ENCODE assay signal across 18 cellular contexts in genomic region chr2:132884692-132885091, GRCh38.
DNase-seq lines count a peak whose midpoint lies in the region; FAIRE-seq and TF ChIP-seq lines count a peak whose summit lies in the region.
"Had no signal": no experiment of that assay in that cellular context is flagged by ENCODE, and none has a peak within 500 bp of the region (broad histone marks: within the 10 kb centered on the region; RNA-seq: fewer than 3 reads in every experiment).

No MANE protein-coding gene starts in this region.

- no peak for TF ChIP-seq CTCF in D721Med (IDR thresholded peaks at IDR 0.05; ENCODE audit: insufficient read depth, missing control alignments)

- no peak overlapping the region for H3K4me3 ChIP-seq in small intestine (ENCODE audit: low read depth in 1 of 2, low read length in 2 of 2)
- H3K4me3 ChIP-seq: PC-9, SJCRH30 had no signal

- no peaks in the 10 kb centered on the region for H3K36me3 ChIP-seq in small intestine (ENCODE audit: control insufficient read depth in 2 of 2, insufficient read depth in 2 of 2, low read length in 2 of 2)
- H3K36me3 ChIP-seq: SJCRH30 had no signal

- no peaks in the 10 kb centered on the region for H3K27me3 ChIP-seq in small intestine (ENCODE audit: control insufficient read depth in 2 of 2, insufficient read depth in 2 of 2, low read length in 2 of 2)
- H3K27me3 ChIP-seq: SJCRH30 had no signal

- FAIRE-seq in D721Med (lab: Jason Lieb, UNC) (peak; percentile 44), small intestine (lab: Jason Lieb, UNC) (no peak)

- H3K27ac ChIP-seq in small intestine (ENCODE audit: low read depth in 1 of 2, low read length in 1 of 2): no peak overlapping the region
- H3K27ac ChIP-seq: PC-9, SJCRH30 had no signal

- DNase-seq in D721Med (ENCODE audit: insufficient read length, low spot score) (no peak), NCI-H1092 treated with DMSO at 0.1 percent for 48 hours (lab: John Stamatoyannopoulos, UW) (peak; percentile 52), NCI-H2081 treated with DMSO at 0.1 percent for 48 hours (lab: John Stamatoyannopoulos, UW) (peak; percentile 32), NCI-H774 (lab: John Stamatoyannopoulos, UW) (peak; percentile 57), A172 (ENCODE audit: low spot score) (no peak), NCI-H1694 treated with DMSO at 0.1 percent for 48 hours (lab: John Stamatoyannopoulos, UW) (no peak), activated T-cell treated with anti-CD3 and anti-CD28 coated beads for 4 hours (no peak), small intestine (no peak)
- DNase-seq: ACHN, AML-193, Caco-2, DMS79, H7, NCI-H187 treated with DMSO at 0.1 percent for 48 hours, NCI-H69, PC-9, SJCRH30, T-helper 17 cell had no signal

- H3K9me3 ChIP-seq in small intestine (ENCODE audit: control insufficient read depth, low read depth): no peaks in the 10 kb centered on the region
- H3K9me3 ChIP-seq: Caco-2, SJCRH30 had no signal

- 6 to 42% (median 21%) methylated on average over 6 of the region's 6 CpGs for WGBS in small intestine, 3 donors

- H3K4me1 ChIP-seq in small intestine (ENCODE audit: control insufficient read depth in 2 of 2, insufficient read depth in 1 of 2, low read depth in 1 of 2, low read length in 1 of 2): no peaks in the 10 kb centered on the region
- H3K4me1 ChIP-seq: Caco-2, SJCRH30 had no signal

Comparison
In these comparisons a context has a peak if more than half of its experiments do, and no peak if none do; other contexts are left out.
1. DNase-seq: peak in NCI-H1092 treated with DMSO at 0.1 percent for 48 hours (single experiment), NCI-H2081 treated with DMSO at 0.1 percent for 48 hours (single experiment) and NCI-H774 (single experiment); none in D721Med (single experiment), A172 (single experiment), NCI-H1694 treated with DMSO at 0.1 percent for 48 hours (single experiment), activated T-cell treated with anti-CD3 and anti-CD28 coated beads for 4 hours (single experiment) and small intestine (single experiment).